Comparison of ENCODE assay signal across 30 cellular contexts in the genomic region with DNA sequence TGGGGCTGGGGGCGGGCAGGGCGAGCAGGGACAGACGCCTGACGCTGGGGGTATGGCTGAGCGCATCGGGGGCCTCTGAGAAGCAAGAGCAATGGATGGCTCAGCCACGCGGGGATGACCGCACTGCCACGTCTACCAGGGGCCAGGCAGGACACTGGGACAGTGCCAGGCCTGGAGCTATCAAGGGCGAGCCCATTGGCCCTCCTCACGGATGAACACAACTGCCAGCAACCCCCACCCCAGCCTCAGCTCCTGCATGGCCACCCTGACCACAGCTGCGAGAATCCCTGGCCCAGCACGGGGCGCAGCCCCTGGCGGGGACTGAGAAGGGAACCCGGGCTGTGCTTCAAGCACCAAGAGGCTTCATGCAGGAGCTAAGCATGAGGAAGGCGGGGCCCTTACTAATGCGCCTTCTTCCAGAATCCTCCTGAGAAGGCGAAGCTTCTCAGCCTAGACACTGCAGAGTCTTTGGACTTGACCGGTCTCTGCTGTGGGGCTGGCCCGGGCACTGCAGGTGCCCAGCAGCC.
"Had no signal": no experiment of that assay in that cellular context is flagged by ENCODE, and none has a peak within 500 bp of the region (broad histone marks: within the 10 kb centered on the region; RNA-seq: fewer than 3 reads in every experiment).

No MANE protein-coding gene starts in this region.

- FAIRE-seq: endometrium, endothelial cell of umbilical vein, frontal cortex had no signal

- H3K9me3 Mint-ChIP-seq: activated CD4-positive, alpha-beta memory T cell treated with anti-CD3 and anti-CD28 coated beads, Interleukin-2, amount 10 ng/mL, durations not matched to agents 7 days and 5 days; activated CD4-positive, alpha-beta T cell treated with anti-CD3 and anti-CD28 coated beads, Interleukin-2, amount 10 ng/mL, durations not matched to agents 7 days and 5 days; activated naive CD4-positive, alpha-beta T cell treated with anti-CD3 and anti-CD28 coated beads, Interleukin-2, amount 10 ng/mL, durations not matched to agents 7 days and 5 days; activated naive CD4-positive, alpha-beta T cell treated with anti-CD3 and anti-CD28 coated beads, Interleukin-2, amount 50 U/mL, for 72 hours; activated naive CD8-positive, alpha-beta T cell treated with anti-CD3 and anti-CD28 coated beads, Interleukin-2, amount 10 ng/mL, durations not matched to agents 7 days and 5 days; activated T-cell treated with anti-CD3 and anti-CD28 coated beads, Interleukin-2, amount 50 U/mL, for 24 hours; activated T-cell treated with anti-CD3 and anti-CD28 coated beads, Interleukin-2, amount 50 U/mL, for 72 hours; brain; WTC11 had no signal

- H3K36me3 Mint-ChIP-seq: activated naive CD4-positive, alpha-beta T cell treated with anti-CD3 and anti-CD28 coated beads, Interleukin-2, amount 50 U/mL, for 72 hours; brain; WTC11 had no signal

- H3K27ac ChIP-seq: ascending aorta, breast epithelium, cardiac muscle cell, colonic mucosa had no signal

- H3K4me1 Mint-ChIP-seq: activated CD4-positive, alpha-beta T cell treated with anti-CD3 and anti-CD28 coated beads, Interleukin-2, amount 10 ng/mL, durations not matched to agents 7 days and 5 days; activated naive CD8-positive, alpha-beta T cell treated with anti-CD3 and anti-CD28 coated beads, Interleukin-2, amount 10 ng/mL, durations not matched to agents 7 days and 5 days; WTC11 had no signal

- H3K27me3 Mint-ChIP-seq: activated CD4-positive, alpha-beta memory T cell treated with anti-CD3 and anti-CD28 coated beads, Interleukin-2, amount 10 ng/mL, durations not matched to agents 7 days and 5 days; activated CD4-positive, alpha-beta T cell treated with anti-CD3 and anti-CD28 coated beads, Interleukin-2, amount 10 ng/mL, durations not matched to agents 7 days and 5 days; activated naive CD4-positive, alpha-beta T cell treated with anti-CD3 and anti-CD28 coated beads, Interleukin-2, amount 10 ng/mL, durations not matched to agents 7 days and 5 days; activated naive CD8-positive, alpha-beta T cell treated with anti-CD3 and anti-CD28 coated beads, Interleukin-2, amount 10 ng/mL, durations not matched to agents 7 days and 5 days; activated T-cell treated with anti-CD3 and anti-CD28 coated beads, Interleukin-2, amount 50 U/mL, for 24 hours; brain had no signal

- H3K27me3 ChIP-seq: ascending aorta, breast epithelium, cardiac muscle cell, colonic mucosa had no signal

- H3K4me1 ChIP-seq: colonic mucosa had no signal

- H3K4me3 ChIP-seq: ascending aorta, breast epithelium, cardiac muscle cell, colonic mucosa had no signal

- H3K4me3 Mint-ChIP-seq: activated CD4-positive, alpha-beta memory T cell treated with anti-CD3 and anti-CD28 coated beads, Interleukin-2, amount 10 ng/mL, durations not matched to agents 7 days and 5 days; activated CD4-positive, alpha-beta T cell treated with anti-CD3 and anti-CD28 coated beads, Interleukin-2, amount 10 ng/mL, durations not matched to agents 7 days and 5 days; activated naive CD4-positive, alpha-beta T cell treated with anti-CD3 and anti-CD28 coated beads, Interleukin-2, amount 10 ng/mL, durations not matched to agents 7 days and 5 days; activated naive CD8-positive, alpha-beta T cell treated with anti-CD3 and anti-CD28 coated beads, Interleukin-2, amount 10 ng/mL, durations not matched to agents 7 days and 5 days; activated T-cell treated with anti-CD3 and anti-CD28 coated beads, Interleukin-2, amount 50 U/mL, for 24 hours; activated T-cell treated with anti-CD3 and anti-CD28 coated beads, Interleukin-2, amount 50 U/mL, for 72 hours; brain; WTC11 had no signal

- DNase-seq: activated CD4-positive, alpha-beta memory T cell treated with anti-CD3 and anti-CD28 coated beads, Interleukin-2, amount 10 ng/mL, durations not matched to agents 7 days and 5 days; activated CD4-positive, alpha-beta T cell treated with anti-CD3 and anti-CD28 coated beads for 1 hour; activated CD4-positive, alpha-beta T cell treated with anti-CD3 and anti-CD28 coated beads for 4 hours; activated CD4-positive, alpha-beta T cell treated with anti-CD3 and anti-CD28 coated beads, Interleukin-2, amount 10 ng/mL, durations not matched to agents 7 days and 5 days; activated CD4-positive, alpha-beta T cell treated with anti-CD3 and anti-CD28 coated beads, Interleukin-2, amount 50 U/mL, for 4 hours; activated CD8-positive, alpha-beta memory T cell treated with anti-CD3 and anti-CD28 coated beads, Interleukin-2, amount 50 U/mL, for 48 hours; activated gamma-delta T cell; activated naive CD4-positive, alpha-beta T cell; activated naive CD4-positive, alpha-beta T cell treated with anti-CD3 and anti-CD28 coated beads, Interleukin-2, amount 10 ng/mL, durations not matched to agents 7 days and 5 days; activated naive CD8-positive, alpha-beta T cell treated with anti-CD3 and anti-CD28 coated beads, Interleukin-2, amount 10 ng/mL, durations not matched to agents 7 days and 5 days; activated T-cell treated with anti-CD3 and anti-CD28 coated beads for 4 hours; activated T-cell treated with anti-CD3 and anti-CD28 coated beads, Interleukin-2, amount 50 U/mL, for 24 hours; activated T-cell treated with anti-CD3 and anti-CD28 coated beads, Interleukin-2, amount 50 U/mL, for 72 hours; central memory CD4-positive, alpha-beta T cell; cerebellar nuclear complex; colonic mucosa; effector CD8-positive, alpha-beta T cell; foreskin fibroblast; head of caudate nucleus; T-helper 2 cell had no signal

- H3K36me3 ChIP-seq: breast epithelium, cardiac muscle cell, colonic mucosa had no signal

- H3K9me3 ChIP-seq: ascending aorta, breast epithelium, colonic mucosa had no signal

- H3K27ac Mint-ChIP-seq: activated CD4-positive, alpha-beta memory T cell treated with anti-CD3 and anti-CD28 coated beads, Interleukin-2, amount 10 ng/mL, durations not matched to agents 7 days and 5 days; activated CD4-positive, alpha-beta T cell treated with anti-CD3 and anti-CD28 coated beads, Interleukin-2, amount 10 ng/mL, durations not matched to agents 7 days and 5 days; activated naive CD4-positive, alpha-beta T cell treated with anti-CD3 and anti-CD28 coated beads, Interleukin-2, amount 10 ng/mL, durations not matched to agents 7 days and 5 days; activated naive CD8-positive, alpha-beta T cell treated with anti-CD3 and anti-CD28 coated beads, Interleukin-2, amount 10 ng/mL, durations not matched to agents 7 days and 5 days; activated T-cell treated with anti-CD3 and anti-CD28 coated beads, Interleukin-2, amount 50 U/mL, for 24 hours; brain; WTC11 had no signal

- ATAC-seq: activated naive CD4-positive, alpha-beta T cell treated with anti-CD3 and anti-CD28 coated beads, Interleukin-2, amount 50 U/mL, for 72 hours; activated T-cell treated with anti-CD3 and anti-CD28 coated beads, Interleukin-2, amount 50 U/mL, for 72 hours; esophagus mucosa had no signal
